In the genomic region with DNA sequence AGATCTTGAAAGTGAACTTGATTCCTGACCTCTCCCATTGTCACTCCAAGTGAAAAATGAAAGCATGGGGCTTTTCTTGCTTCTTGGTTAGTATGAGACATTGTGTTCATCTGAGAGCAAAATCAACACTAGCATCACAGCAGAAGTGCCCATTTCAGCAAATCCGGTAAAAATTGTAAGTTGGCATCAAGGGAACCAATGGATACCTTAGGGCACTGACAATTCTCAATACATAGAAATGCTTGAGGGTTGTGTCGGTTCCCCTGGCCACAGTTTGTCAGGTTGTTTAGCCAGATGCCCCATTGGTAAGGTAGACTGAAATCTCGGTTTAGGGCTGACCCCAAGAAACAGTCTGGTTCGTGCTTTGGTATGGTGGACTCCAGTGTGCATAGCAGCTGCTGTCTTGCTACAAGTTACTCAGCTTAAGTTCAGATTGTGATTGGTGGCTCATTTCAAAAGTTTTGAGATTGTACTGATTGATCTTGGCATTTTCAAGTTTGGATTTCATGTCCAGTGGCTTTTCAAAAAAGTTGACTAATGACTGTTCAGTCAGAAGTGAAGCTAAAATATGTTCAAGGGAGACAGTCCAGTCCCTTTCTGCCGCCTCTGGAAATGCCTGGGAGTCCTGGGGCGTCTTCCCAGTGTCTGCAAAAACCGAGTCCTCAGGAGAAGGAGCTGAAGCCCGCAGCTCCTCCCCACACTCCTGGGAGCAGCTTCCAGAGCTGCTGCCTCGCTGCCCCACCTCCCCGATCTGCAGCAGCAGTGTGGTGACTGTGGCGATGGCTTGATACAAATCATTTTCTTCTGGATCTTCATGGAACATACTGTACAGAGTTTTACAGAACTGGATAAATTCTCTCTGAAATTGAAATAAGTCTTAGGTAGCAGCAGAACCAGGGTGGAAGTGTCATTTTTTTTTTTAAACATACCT, we compare ENCODE assay signal across 1 cellular context.
TF ChIP-seq lines count a peak whose summit lies in the region.

No MANE protein-coding gene starts in this region.

TF ChIP-seq in GM12878, 131 proteins besides CTCF, POLR2A, EP300 and RAD21:
- TF ChIP-seq ZBED1 (IDR thresholded peaks at IDR 0.05; ENCODE audit: borderline replicate concordance) (peak; percentile 61; the same call in 1 of the 2 replicates), RBBP5 (conservative IDR thresholded peaks at IDR 0.05) (no peak), MYB (IDR thresholded peaks at IDR 0.05; ENCODE audit: borderline replicate concordance, low read depth, low read length) (no peak), BACH1 (IDR thresholded peaks at IDR 0.05; ENCODE audit: borderline replicate concordance) (peak; percentile 26; the same call in 1 of the 2 replicates), POLR2AphosphoS5 (IDR thresholded peaks at IDR 0.05; ENCODE audit: low read length) (peak; percentile 85), PAX5 (IDR thresholded peaks at IDR 0.05; ENCODE audit: borderline replicate concordance, low read depth, low read length) (peak; percentile 11; the same call in 1 of the 2 replicates)
